Comparison of ENCODE assay signal across 16 cellular contexts in genomic region chr1:240508950-240509349, GRCh38.
"Had no signal": no experiment of that assay in that cellular context is flagged by ENCODE, and none has a peak within 500 bp of the region (broad histone marks: within the 10 kb centered on the region; RNA-seq: fewer than 3 reads in every experiment).

No MANE protein-coding gene starts in this region.

- H3K4me3 ChIP-seq: esophagus muscularis mucosa, lower lobe of right lung, smooth muscle cell, thyroid gland, uterus had no signal

- H3K36me3 ChIP-seq: esophagus muscularis mucosa, lower lobe of right lung, thyroid gland, uterus had no signal

- H3K27me3 ChIP-seq: esophagus muscularis mucosa, thyroid gland, uterus had no signal

- H3K27me3 Mint-ChIP-seq: activated naive CD8-positive, alpha-beta T cell treated with anti-CD3 and anti-CD28 coated beads, Interleukin-2, amount 10 ng/mL, durations not matched to agents 7 days and 5 days had no signal

- H3K4me1 ChIP-seq: esophagus muscularis mucosa, lower lobe of right lung, thyroid gland, uterus had no signal

- DNase-seq: activated CD4-positive, alpha-beta T cell treated with anti-CD3 and anti-CD28 coated beads, Interleukin-2, amount 50 U/mL, for 4 hours; activated gamma-delta T cell treated with Interleukin-2 at 50 U/mL for 16 hours; activated naive CD8-positive, alpha-beta T cell treated with anti-CD3 and anti-CD28 coated beads, Interleukin-2, amount 10 ng/mL, durations not matched to agents 7 days and 5 days; activated T-cell treated with anti-CD3 and anti-CD28 coated beads, Interleukin-2, amount 50 U/mL, for 48 hours; aorta; glutamatergic neuron; immature natural killer cell; lower lobe of right lung; naive thymus-derived CD4-positive, alpha-beta T cell; right cardiac atrium; thyroid gland; uterus had no signal

- H3K27ac ChIP-seq: esophagus muscularis mucosa, lower lobe of right lung, thyroid gland, uterus had no signal

- H3K4me2 ChIP-seq: smooth muscle cell had no signal

- H3K36me3 Mint-ChIP-seq: activated naive CD8-positive, alpha-beta T cell treated with anti-CD3 and anti-CD28 coated beads, Interleukin-2, amount 10 ng/mL, durations not matched to agents 7 days and 5 days; immature natural killer cell; stimulated activated effector memory CD8-positive, alpha-beta T cell treated with anti-CD3 and anti-CD28 coated beads, Interleukin-12 subunit alpha, Interleukin-12 subunit beta, amount 100 ng/mL, for 72 hours had no signal

- H3K9me3 ChIP-seq: esophagus muscularis mucosa, lower lobe of right lung, thyroid gland, uterus had no signal

- ATAC-seq: activated CD4-positive, CD25-positive, alpha-beta regulatory T cell treated with anti-CD3 and anti-CD28 coated beads, Interleukin-2, amount 50 U/mL, for 24 hours; lower lobe of right lung; naive thymus-derived CD4-positive, alpha-beta T cell; right cardiac atrium; stimulated activated effector memory CD8-positive, alpha-beta T cell treated with anti-CD3 and anti-CD28 coated beads, Interleukin-12 subunit alpha, Interleukin-12 subunit beta, amount 100 ng/mL, for 72 hours had no signal

- H3K4me3 Mint-ChIP-seq: activated naive CD8-positive, alpha-beta T cell treated with anti-CD3 and anti-CD28 coated beads, Interleukin-2, amount 10 ng/mL, durations not matched to agents 7 days and 5 days; immature natural killer cell; naive thymus-derived CD4-positive, alpha-beta T cell; stimulated activated effector memory CD8-positive, alpha-beta T cell treated with anti-CD3 and anti-CD28 coated beads, Interleukin-12 subunit alpha, Interleukin-12 subunit beta, amount 100 ng/mL, for 72 hours had no signal

- H3K9me3 Mint-ChIP-seq: activated naive CD8-positive, alpha-beta T cell treated with anti-CD3 and anti-CD28 coated beads, Interleukin-2, amount 10 ng/mL, durations not matched to agents 7 days and 5 days had no signal

- H3K4me1 Mint-ChIP-seq: activated naive CD8-positive, alpha-beta T cell treated with anti-CD3 and anti-CD28 coated beads, Interleukin-2, amount 10 ng/mL, durations not matched to agents 7 days and 5 days; stimulated activated effector memory CD8-positive, alpha-beta T cell treated with anti-CD3 and anti-CD28 coated beads, Interleukin-12 subunit alpha, Interleukin-12 subunit beta, amount 100 ng/mL, for 72 hours had no signal

- H3K27ac Mint-ChIP-seq: activated naive CD8-positive, alpha-beta T cell treated with anti-CD3 and anti-CD28 coated beads, Interleukin-2, amount 10 ng/mL, durations not matched to agents 7 days and 5 days; immature natural killer cell; naive thymus-derived CD4-positive, alpha-beta T cell; stimulated activated effector memory CD8-positive, alpha-beta T cell treated with anti-CD3 and anti-CD28 coated beads, Interleukin-12 subunit alpha, Interleukin-12 subunit beta, amount 100 ng/mL, for 72 hours had no signal
